ENCODE assay signal across 26 cellular contexts in genomic region chr19:16514383-16515019, GRCh38. TPM values are rescaled to one million over a fixed set of nuclear protein-coding genes. Genes with fewer than 3 reads are reported as not detected.
DNase-seq lines count a peak whose midpoint lies in the region; ATAC-seq, FAIRE-seq and TF ChIP-seq lines count a peak whose summit lies in the region.
"Had no signal": no experiment of that assay in that cellular context is flagged by ENCODE, and none has a peak within 500 bp of the region (broad histone marks: within the 10 kb centered on the region; RNA-seq: fewer than 3 reads in every experiment).

No MANE protein-coding gene starts in this region.

- H4K20me1 ChIP-seq in HepG2 (ENCODE audit: insufficient read depth, low read length): no peaks in the 10 kb centered on the region

- H2AFZ ChIP-seq in HepG2 (ENCODE audit: low read length): no peak overlapping the region

- H3K4me3 ChIP-seq in HepG2 (replicated peaks in 1 of 3; ENCODE audit: insufficient read depth in 1 of 3, low read depth in 2 of 3, low read length in 3 of 3) (no peak overlapping the region), right lobe of liver (no peak overlapping the region), endodermal cell (ENCODE audit: low read length) (no peak overlapping the region), right cardiac atrium (ENCODE audit: low read length) (no peak overlapping the region)
- H3K4me3 ChIP-seq: breast epithelium, heart right ventricle had no signal

- TF ChIP-seq RAD21 in HepG2 (CRISPR knock-in tag; IDR thresholded peaks at IDR 0.05): no peak

- FAIRE-seq in HepG2 (lab: Jason Lieb, UNC): no peak
- FAIRE-seq: A204.1, GM19239, RCC 7860, TTC549 had no signal

- H3K27me3 ChIP-seq in HepG2 (ENCODE audit: control insufficient read depth in 1 of 2, insufficient read depth in 2 of 2, low read length in 2 of 2) (no peaks in the 10 kb centered on the region; a peak in 1 of 5 replicates), right lobe of liver (no peaks in the 10 kb centered on the region), endodermal cell (ENCODE audit: control insufficient read depth, insufficient read depth, low read length, poor library complexity, severe bottlenecking) (no peaks in the 10 kb centered on the region), right cardiac atrium (ENCODE audit: control insufficient read depth, insufficient read depth) (no peaks in the 10 kb centered on the region)
- H3K27me3 ChIP-seq: breast epithelium, heart right ventricle had no signal

- H3K4me1 Mint-ChIP-seq in endodermal cell: no peaks in the 10 kb centered on the region
- H3K4me1 Mint-ChIP-seq: CD14-positive monocyte, IgD-negative memory B cell, mesothelial cell of epicardium had no signal

- H3K36me3 ChIP-seq in HepG2 (replicated peaks in 1 of 2; ENCODE audit: control insufficient read depth in 1 of 2, insufficient read depth in 2 of 2, low read length in 2 of 2) (peaks cover 18 to 64% of the 10 kb centered on the region in 2 experiments), right lobe of liver (peaks cover 0 to 26% (median 4%) of the 10 kb centered on the region in 4 donors), endodermal cell (ENCODE audit: control insufficient read depth, insufficient read depth, low read length) (peaks cover 32% of the 10 kb centered on the region)
- H3K36me3 ChIP-seq: breast epithelium had no signal

- peaks cover 56% of the 10 kb centered on the region for H3K36me3 Mint-ChIP-seq in endodermal cell (ENCODE audit: low read depth)

- no peaks in the 10 kb centered on the region for H3K9me3 Mint-ChIP-seq in endodermal cell
- H3K9me3 Mint-ChIP-seq: activated naive CD8-positive, alpha-beta T cell treated with anti-CD3 and anti-CD28 coated beads, Interleukin-2, amount 10 ng/mL, durations not matched to agents 7 days and 5 days; CD14-positive monocyte; dendritic cell treated with granulocyte-macrophage colony-stimulating factor and Interleukin-4, amounts not matched to agents 40 ng/mL and 50 ng/mL, for 4 days; IgD-negative memory B cell; mesothelial cell of epicardium; neural crest cell; stimulated activated naive CD8-positive, alpha-beta T cell treated with anti-CD3 and anti-CD28 coated beads, Interleukin-15, Interleukin-2, amounts not matched to agents 100 ng/mL and 50 ng/mL, for 24 hours had no signal

- TF ChIP-seq CTCF in HepG2 (CRISPR knock-in tag; IDR thresholded peaks at IDR 0.05) (peak; percentile 8; the same call in 1 of the 2 replicates), right lobe of liver (IDR thresholded peaks at IDR 0.05) (no peak), endodermal cell (conservative IDR thresholded peaks at IDR 0.05) (peak; percentile 57)

- H3K4me1 ChIP-seq in HepG2 (ENCODE audit: insufficient read depth, low read length) (no peaks in the 10 kb centered on the region), right lobe of liver (peaks cover 0 to 17% (median 4%) of the 10 kb centered on the region in 4 donors), endodermal cell (ENCODE audit: control insufficient read depth, insufficient read depth, low read length) (no peaks in the 10 kb centered on the region), right cardiac atrium (ENCODE audit: control insufficient read depth, insufficient read depth, low read length) (no peaks in the 10 kb centered on the region)
- H3K4me1 ChIP-seq: breast epithelium, heart right ventricle had no signal

- CTCF ChIA-PET in HepG2 (lab: Yijun Ruan, JAX; ENCODE audit: low intra/inter-chr PET ratio, low total read pairs): interaction anchor here (1.3 kb wide), 1 partner anchor 73 kb away, joined by 3 read pairs; no protein-coding TSS in a partner anchor

- in situ Hi-C loops in HepG2 (cut with HindIII; ENCODE audit: extremely low pct_ligation_motif_present, low pct_unique_long_range_greater_than_20kb): no loop called here

- H3K9ac ChIP-seq in HepG2 (ENCODE audit: insufficient read depth, low read depth, low read length) (no peak overlapping the region), endodermal cell (ENCODE audit: extremely low read depth, low read length, poor library complexity, severe bottlenecking) (no peak overlapping the region)

- BruUV-seq in HepG2 (replicated peaks; lab: Mats Ljungman, UMichigan): no TSS peak

- peak; percentile 58 for ATAC-seq in HepG2
- ATAC-seq in right lobe of liver: no peak
- ATAC-seq in right cardiac atrium: no peak

- H3K4me2 ChIP-seq in HepG2 (ENCODE audit: low read depth, low read length): no peak overlapping the region

- TF ChIP-seq EP300 in HepG2 (IDR thresholded peaks at IDR 0.05; ENCODE audit: low read depth in 2 of 2, low read length in 2 of 2): no peak
- TF ChIP-seq EP300 in HepG2 (CRISPR knock-in tag; IDR thresholded peaks at IDR 0.05; ENCODE audit: borderline replicate concordance): no peak

- H3K27ac Mint-ChIP-seq in endodermal cell: no peak overlapping the region
- H3K27ac Mint-ChIP-seq: activated naive CD8-positive, alpha-beta T cell treated with anti-CD3 and anti-CD28 coated beads, Interleukin-2, amount 10 ng/mL, durations not matched to agents 7 days and 5 days; dendritic cell treated with granulocyte-macrophage colony-stimulating factor and Interleukin-4, amounts not matched to agents 40 ng/mL and 50 ng/mL, for 4 days; IgD-negative memory B cell; mesothelial cell of epicardium; stimulated activated naive CD8-positive, alpha-beta T cell treated with anti-CD3 and anti-CD28 coated beads, Interleukin-15, Interleukin-2, amounts not matched to agents 100 ng/mL and 50 ng/mL, for 24 hours had no signal

- no peaks in the 10 kb centered on the region for H3K9me3 ChIP-seq in HepG2 (ENCODE audit: low read length)
- no peaks in the 10 kb centered on the region for H3K9me3 ChIP-seq in right lobe of liver
- no peaks in the 10 kb centered on the region for H3K9me3 ChIP-seq in endodermal cell (ENCODE audit: control insufficient read depth, low read length)
- H3K9me3 ChIP-seq in right cardiac atrium (ENCODE audit: control insufficient read depth, low read length): no peaks in the 10 kb centered on the region
- H3K9me3 ChIP-seq: breast epithelium, heart right ventricle had no signal

- H3K27ac ChIP-seq in HepG2 (ENCODE audit: extremely low read length, insufficient read depth, low read length) (no peak overlapping the region), right lobe of liver (no peak overlapping the region), endodermal cell (ENCODE audit: low read depth, low read length) (no peak overlapping the region), right cardiac atrium (ENCODE audit: low read length) (no peak overlapping the region)
- H3K27ac ChIP-seq: breast epithelium, heart right ventricle had no signal

- DNase-seq in HepG2 (ENCODE audit: low spot score): no peak
- DNase-seq in right lobe of liver: no peak
- peak; percentile 75 for DNase-seq in endodermal cell
- no peak for DNase-seq in right cardiac atrium
- DNase-seq in NCI-H2196 (lab: John Stamatoyannopoulos, UW; ENCODE audit: unreplicated experiment): no peak
- no peak for DNase-seq in stimulated activated naive CD4-positive, alpha-beta T cell treated with Interleukin-2 at 50 U/mL for 16 hours (lab: John Stamatoyannopoulos, UW)
- DNase-seq: activated CD4-positive, alpha-beta T cell treated with anti-CD3 and anti-CD28 coated beads, Interleukin-2, amount 50 U/mL, for 4 hours; activated naive CD8-positive, alpha-beta T cell treated with anti-CD3 and anti-CD28 coated beads, Interleukin-2, amount 10 ng/mL, durations not matched to agents 7 days and 5 days; activated T-cell treated with anti-CD3 and anti-CD28 coated beads, Interleukin-2, amount 50 U/mL, for 1 hour; heart right ventricle; NCI-H1092; NCI-H2107; NCI-H69 had no signal

- 95% methylated on average over 15 of the region's 24 CpGs for WGBS in HepG2 (ENCODE audit: low lambda C conversion rate)
- 100% methylated on average over 1 of the region's 24 CpGs for WGBS in right lobe of liver (ENCODE audit: insufficient coverage, low coverage, low lambda C conversion rate, missing lambda C conversion rate)
- 93 to 94% methylated on average over 5 to 24 of the region's 24 CpGs for WGBS in endodermal cell (ENCODE audit: insufficient coverage in 1 of 2, insufficient read length in 1 of 2), 2 experiments
- 93% methylated on average over 24 of the region's 24 CpGs for WGBS in right cardiac atrium

- no peaks in the 10 kb centered on the region for H3K27me3 Mint-ChIP-seq in endodermal cell (ENCODE audit: insufficient read depth)
- H3K27me3 Mint-ChIP-seq: activated naive CD8-positive, alpha-beta T cell treated with anti-CD3 and anti-CD28 coated beads, Interleukin-2, amount 10 ng/mL, durations not matched to agents 7 days and 5 days; dendritic cell treated with granulocyte-macrophage colony-stimulating factor and Interleukin-4, amounts not matched to agents 40 ng/mL and 50 ng/mL, for 4 days; IgD-negative memory B cell; stimulated activated naive CD8-positive, alpha-beta T cell treated with anti-CD3 and anti-CD28 coated beads, Interleukin-15, Interleukin-2, amounts not matched to agents 100 ng/mL and 50 ng/mL, for 24 hours had no signal

- intact Hi-C loops in HepG2 (cut with micrococcal nuclease; ENCODE audit: unreplicated experiment) (no loop called here), right lobe of liver (cut with DNase I) (no loop called here), right cardiac atrium (cut with DNase I) (no loop called here)

- no peak overlapping the region for H3K4me3 Mint-ChIP-seq in endodermal cell
- H3K4me3 Mint-ChIP-seq: activated naive CD8-positive, alpha-beta T cell treated with anti-CD3 and anti-CD28 coated beads, Interleukin-2, amount 10 ng/mL, durations not matched to agents 7 days and 5 days; CD14-positive monocyte; dendritic cell treated with granulocyte-macrophage colony-stimulating factor and Interleukin-4, amounts not matched to agents 40 ng/mL and 50 ng/mL, for 4 days; IgD-negative memory B cell; mesothelial cell of epicardium; neural crest cell; stimulated activated naive CD8-positive, alpha-beta T cell treated with anti-CD3 and anti-CD28 coated beads, Interleukin-15, Interleukin-2, amounts not matched to agents 100 ng/mL and 50 ng/mL, for 24 hours had no signal

- TF ChIP-seq POLR2A in HepG2 (IDR thresholded peaks at IDR 0.05; ENCODE audit: insufficient read depth in 1 of 2, low read depth in 2 of 2, low read length in 2 of 2): no peak
- TF ChIP-seq POLR2A in right lobe of liver (IDR thresholded peaks at IDR 0.05): no peak

- POLR2A ChIA-PET in HepG2 (lab: Yijun Ruan, JAX): no interaction called here

- no peaks in the 10 kb centered on the region for H3K79me2 ChIP-seq in HepG2 (ENCODE audit: insufficient read depth, low read length)

RNA-seq across cellular contexts. Expression of gene C19orf44, which starts 18.3 kb away (rescaled TPM):
- total RNA-seq in HepG2 (2016; rRNA removed; fragmentation: Illumina TruSeq; extraction: Trizol) (3.6 and 4.3 TPM in 2 replicates), right lobe of liver (1 to 10 TPM; 1.8 to 4.3 (median 2.5) TPM), endodermal cell (1 to 10 TPM; 7.9 TPM), right cardiac atrium (1 to 10 TPM; 3.4 to 4.2 (median 4.0) TPM)
- total RNA-seq in HepG2 (2016; cell fraction: cytosol; rRNA removed; fragmentation: Illumina TruSeq; extraction: Trizol; ENCODE audit: low read depth): 2.6 and 3.0 TPM in 2 replicates
- total RNA-seq in HepG2 (2016; cell fraction: insoluble cytoplasmic fraction; rRNA removed; fragmentation: Illumina TruSeq; extraction: Trizol): 2.7 and 3.1 TPM in 2 replicates
- total RNA-seq in HepG2 (2016; cell fraction: membrane; rRNA removed; fragmentation: Illumina TruSeq; extraction: Trizol): 1.9 and 2.2 TPM in 2 replicates
- total RNA-seq in HepG2 (2016; cell fraction: nucleus; rRNA removed; fragmentation: Illumina TruSeq; extraction: Trizol): 4.6 and 4.8 TPM in 2 replicates
- polyA plus RNA-seq in HepG2 (2011; rRNA removed) (3.2 and 4.1 TPM in 2 replicates), right cardiac atrium (3.3 TPM)
- polyA plus RNA-seq in HepG2 (2011; cell fraction: cytosol; rRNA removed): 3.3 and 3.5 TPM in 2 replicates
- polyA plus RNA-seq in HepG2 (2011; cell fraction: nucleus; rRNA removed): 10.6 and 11.2 TPM in 2 replicates
- 3.4 and 5.4 TPM in 2 replicates for polyA plus RNA-seq in HepG2 (2012)
- 0.60 and 0.90 TPM in 2 replicates for polyA plus RNA-seq in HepG2 (2016; cell fraction: cytosol; fragmentation: Illumina TruSeq; extraction: Trizol; ENCODE audit: low read depth)
- polyA plus RNA-seq in HepG2 (2016; cell fraction: insoluble cytoplasmic fraction; fragmentation: Illumina TruSeq; extraction: Trizol; ENCODE audit: low read depth): 3.6 and 4.3 TPM in 2 replicates
- 1.5 TPM in 2 replicates for polyA plus RNA-seq in HepG2 (2016; cell fraction: membrane; fragmentation: Illumina TruSeq; extraction: Trizol; ENCODE audit: low read depth)
- polyA plus RNA-seq in HepG2 (2016; cell fraction: nucleus; fragmentation: Illumina TruSeq; extraction: Trizol; ENCODE audit: insufficient read depth, low read depth): 10.2 and 12.1 TPM in 2 replicates
- 2.9 and 3.4 TPM in 2 replicates for polyA minus RNA-seq in HepG2 (2011; rRNA and poly(A)+ RNA removed; ENCODE audit: low replicate concordance)
- 2.4 and 4.4 TPM in 2 replicates for polyA minus RNA-seq in HepG2 (2011; cell fraction: cytosol; rRNA and poly(A)+ RNA removed)
- polyA minus RNA-seq in HepG2 (2011; cell fraction: nucleus; rRNA and poly(A)+ RNA removed): 6.7 and 8.1 TPM in 2 replicates
- 7.0 TPM for polyA plus RNA-seq in endodermal cell (2013, experiment 1 of 2)
- 7.9 TPM for polyA plus RNA-seq in endodermal cell (2013, experiment 2 of 2)

RNA-seq across cellular contexts. Expression of gene CALR3, which starts 18.5 kb away (rescaled TPM):
- total RNA-seq in HepG2 (2016; rRNA removed; fragmentation: Illumina TruSeq; extraction: Trizol) (not detected in 2 replicates), right lobe of liver (not detected), endodermal cell (under 1 TPM in 1 of 2 donors, not detected in 1; 0.27 TPM), right cardiac atrium (not detected)
- total RNA-seq in HepG2 (2016; cell fraction: cytosol; rRNA removed; fragmentation: Illumina TruSeq; extraction: Trizol; ENCODE audit: low read depth): not detected in 2 replicates
- not detected in 2 replicates for total RNA-seq in HepG2 (2016; cell fraction: insoluble cytoplasmic fraction; rRNA removed; fragmentation: Illumina TruSeq; extraction: Trizol)
- not detected in 2 replicates for total RNA-seq in HepG2 (2016; cell fraction: membrane; rRNA removed; fragmentation: Illumina TruSeq; extraction: Trizol)
- not detected in 2 replicates for total RNA-seq in HepG2 (2016; cell fraction: nucleus; rRNA removed; fragmentation: Illumina TruSeq; extraction: Trizol)
- polyA plus RNA-seq in HepG2 (2011; rRNA removed) (not detected in 2 replicates), right cardiac atrium (not detected)
- not detected in 2 replicates for polyA plus RNA-seq in HepG2 (2011; cell fraction: cytosol; rRNA removed)
- not detected in 2 replicates for polyA plus RNA-seq in HepG2 (2011; cell fraction: nucleus; rRNA removed)
- polyA plus RNA-seq in HepG2 (2012): 0.16 TPM in 1 of 2 replicates, not detected in the other
- polyA plus RNA-seq in HepG2 (2016; cell fraction: cytosol; fragmentation: Illumina TruSeq; extraction: Trizol; ENCODE audit: low read depth): not detected in 2 replicates
- not detected in 2 replicates for polyA plus RNA-seq in HepG2 (2016; cell fraction: insoluble cytoplasmic fraction; fragmentation: Illumina TruSeq; extraction: Trizol; ENCODE audit: low read depth)
- polyA plus RNA-seq in HepG2 (2016; cell fraction: membrane; fragmentation: Illumina TruSeq; extraction: Trizol; ENCODE audit: low read depth): not detected in 2 replicates
- not detected in 2 replicates for polyA plus RNA-seq in HepG2 (2016; cell fraction: nucleus; fragmentation: Illumina TruSeq; extraction: Trizol; ENCODE audit: insufficient read depth, low read depth)
- polyA minus RNA-seq in HepG2 (2011; rRNA and poly(A)+ RNA removed; ENCODE audit: low replicate concordance): not detected in 2 replicates
- not detected in 2 replicates for polyA minus RNA-seq in HepG2 (2011; cell fraction: cytosol; rRNA and poly(A)+ RNA removed)
- not detected in 2 replicates for polyA minus RNA-seq in HepG2 (2011; cell fraction: nucleus; rRNA and poly(A)+ RNA removed)
- polyA plus RNA-seq in endodermal cell (2013, experiment 1 of 2): not detected
- not detected for polyA plus RNA-seq in endodermal cell (2013, experiment 2 of 2)
- total RNA-seq: activated naive CD8-positive, alpha-beta T cell treated with anti-CD3 and anti-CD28 coated beads, Interleukin-2, amount 10 ng/mL, durations not matched to agents 7 days and 5 days; breast epithelium; kidney epithelial cell; mesothelial cell of epicardium; neural crest cell; ureter had no signal
- polyA plus RNA-seq: CD14-positive monocyte, heart right ventricle, IgD-negative memory B cell had no signal

RNA-seq across cellular contexts. Expression of gene CHERP, which starts 27.7 kb away (rescaled TPM):
- 4.3 and 9.1 TPM in 2 replicates for total RNA-seq in HepG2 (2016; rRNA removed; fragmentation: Illumina TruSeq; extraction: Trizol)
- 3.8 and 4.0 TPM in 2 replicates for total RNA-seq in HepG2 (2016; cell fraction: cytosol; rRNA removed; fragmentation: Illumina TruSeq; extraction: Trizol; ENCODE audit: low read depth)
- 6.0 and 7.4 TPM in 2 replicates for total RNA-seq in HepG2 (2016; cell fraction: insoluble cytoplasmic fraction; rRNA removed; fragmentation: Illumina TruSeq; extraction: Trizol)
- total RNA-seq in HepG2 (2016; cell fraction: membrane; rRNA removed; fragmentation: Illumina TruSeq; extraction: Trizol): 5.5 and 6.1 TPM in 2 replicates
- total RNA-seq in HepG2 (2016; cell fraction: nucleus; rRNA removed; fragmentation: Illumina TruSeq; extraction: Trizol): 8.1 and 13.9 TPM in 2 replicates
- polyA plus RNA-seq in HepG2 (2011; rRNA removed): 5.4 and 5.9 TPM in 2 replicates
- 2.9 and 3.2 TPM in 2 replicates for polyA plus RNA-seq in HepG2 (2011; cell fraction: cytosol; rRNA removed)
- polyA plus RNA-seq in HepG2 (2011; cell fraction: nucleus; rRNA removed): 34.4 and 39.5 TPM in 2 replicates
- 20.4 and 25.1 TPM in 2 replicates for polyA plus RNA-seq in HepG2 (2012)
- 2.1 and 2.2 TPM in 2 replicates for polyA plus RNA-seq in HepG2 (2016; cell fraction: cytosol; fragmentation: Illumina TruSeq; extraction: Trizol; ENCODE audit: low read depth)
- polyA plus RNA-seq in HepG2 (2016; cell fraction: insoluble cytoplasmic fraction; fragmentation: Illumina TruSeq; extraction: Trizol; ENCODE audit: low read depth): 19.7 and 26.9 TPM in 2 replicates
- 4.9 and 6.0 TPM in 2 replicates for polyA plus RNA-seq in HepG2 (2016; cell fraction: membrane; fragmentation: Illumina TruSeq; extraction: Trizol; ENCODE audit: low read depth)
- 54.8 and 59.8 TPM in 2 replicates for polyA plus RNA-seq in HepG2 (2016; cell fraction: nucleus; fragmentation: Illumina TruSeq; extraction: Trizol; ENCODE audit: insufficient read depth, low read depth)
- polyA minus RNA-seq in HepG2 (2011; rRNA and poly(A)+ RNA removed; ENCODE audit: low replicate concordance): 10.1 and 16.3 TPM in 2 replicates
- 7.1 and 9.3 TPM in 2 replicates for polyA minus RNA-seq in HepG2 (2011; cell fraction: cytosol; rRNA and poly(A)+ RNA removed)
- 18.4 and 19.8 TPM in 2 replicates for polyA minus RNA-seq in HepG2 (2011; cell fraction: nucleus; rRNA and poly(A)+ RNA removed)
- 10 to 100 TPM in 4 of 6 experiments, 1 to 10 TPM in 2; 6.8 to 26.2 (median 20.6) TPM for total RNA-seq in right lobe of liver
- 10 to 100 TPM; 69.5 to 71.5 TPM for total RNA-seq in endodermal cell
- 57.2 TPM for polyA plus RNA-seq in endodermal cell (2013, experiment 1 of 2)
- 47.1 TPM for polyA plus RNA-seq in endodermal cell (2013, experiment 2 of 2)
- total RNA-seq in right cardiac atrium: 10 to 100 TPM; 20.7 to 25.8 (median 20.9) TPM
- 15.6 TPM for polyA plus RNA-seq in right cardiac atrium

RNA-seq across cellular contexts. Expression of gene EPS15L1, which starts 42.7 kb away (rescaled TPM):
- total RNA-seq in HepG2 (2016; rRNA removed; fragmentation: Illumina TruSeq; extraction: Trizol) (7.0 and 8.6 TPM in 2 replicates), right lobe of liver (10 to 100 TPM in 4 of 6 experiments, 1 to 10 TPM in 2; 6.3 to 22.5 (median 13.8) TPM), endodermal cell (10 to 100 TPM; 35.1 to 43.8 TPM), right cardiac atrium (10 to 100 TPM; 64.6 to 88.9 (median 83.0) TPM)
- total RNA-seq in HepG2 (2016; cell fraction: cytosol; rRNA removed; fragmentation: Illumina TruSeq; extraction: Trizol; ENCODE audit: low read depth): 3.7 and 4.1 TPM in 2 replicates
- total RNA-seq in HepG2 (2016; cell fraction: insoluble cytoplasmic fraction; rRNA removed; fragmentation: Illumina TruSeq; extraction: Trizol): 8.4 and 8.7 TPM in 2 replicates
- 5.5 and 7.2 TPM in 2 replicates for total RNA-seq in HepG2 (2016; cell fraction: membrane; rRNA removed; fragmentation: Illumina TruSeq; extraction: Trizol)
- total RNA-seq in HepG2 (2016; cell fraction: nucleus; rRNA removed; fragmentation: Illumina TruSeq; extraction: Trizol): 16.1 and 18.4 TPM in 2 replicates
- polyA plus RNA-seq in HepG2 (2011; rRNA removed) (14.0 and 16.5 TPM in 2 replicates), right cardiac atrium (52.9 TPM)
- polyA plus RNA-seq in HepG2 (2011; cell fraction: cytosol; rRNA removed): 8.2 and 8.5 TPM in 2 replicates
- polyA plus RNA-seq in HepG2 (2011; cell fraction: nucleus; rRNA removed): 28.2 and 31.7 TPM in 2 replicates
- polyA plus RNA-seq in HepG2 (2012): 23.7 and 24.6 TPM in 2 replicates
- polyA plus RNA-seq in HepG2 (2016; cell fraction: cytosol; fragmentation: Illumina TruSeq; extraction: Trizol; ENCODE audit: low read depth): 2.8 TPM in 2 replicates
- polyA plus RNA-seq in HepG2 (2016; cell fraction: insoluble cytoplasmic fraction; fragmentation: Illumina TruSeq; extraction: Trizol; ENCODE audit: low read depth): 18.3 and 21.1 TPM in 2 replicates
- polyA plus RNA-seq in HepG2 (2016; cell fraction: membrane; fragmentation: Illumina TruSeq; extraction: Trizol; ENCODE audit: low read depth): 3.9 and 5.1 TPM in 2 replicates
- polyA plus RNA-seq in HepG2 (2016; cell fraction: nucleus; fragmentation: Illumina TruSeq; extraction: Trizol; ENCODE audit: insufficient read depth, low read depth): 25.3 and 31.3 TPM in 2 replicates
- polyA minus RNA-seq in HepG2 (2011; rRNA and poly(A)+ RNA removed; ENCODE audit: low replicate concordance): 22.5 and 23.7 TPM in 2 replicates
- polyA minus RNA-seq in HepG2 (2011; cell fraction: cytosol; rRNA and poly(A)+ RNA removed): 13.0 and 19.8 TPM in 2 replicates
- polyA minus RNA-seq in HepG2 (2011; cell fraction: nucleus; rRNA and poly(A)+ RNA removed): 31.8 and 42.8 TPM in 2 replicates
- 42.0 TPM for polyA plus RNA-seq in endodermal cell (2013, experiment 1 of 2)
- 38.7 TPM for polyA plus RNA-seq in endodermal cell (2013, experiment 2 of 2)

RNA-seq across cellular contexts. Expression of gene SLC35E1, which starts 57.7 kb away (rescaled TPM):
- 17.2 and 21.2 TPM in 2 replicates for total RNA-seq in HepG2 (2016; rRNA removed; fragmentation: Illumina TruSeq; extraction: Trizol)
- 6.0 and 7.6 TPM in 2 replicates for total RNA-seq in HepG2 (2016; cell fraction: cytosol; rRNA removed; fragmentation: Illumina TruSeq; extraction: Trizol; ENCODE audit: low read depth)
- total RNA-seq in HepG2 (2016; cell fraction: insoluble cytoplasmic fraction; rRNA removed; fragmentation: Illumina TruSeq; extraction: Trizol): 15.6 and 20.2 TPM in 2 replicates
- 18.9 and 19.7 TPM in 2 replicates for total RNA-seq in HepG2 (2016; cell fraction: membrane; rRNA removed; fragmentation: Illumina TruSeq; extraction: Trizol)
- total RNA-seq in HepG2 (2016; cell fraction: nucleus; rRNA removed; fragmentation: Illumina TruSeq; extraction: Trizol): 18.5 and 21.4 TPM in 2 replicates
- 46.5 and 48.0 TPM in 2 replicates for polyA plus RNA-seq in HepG2 (2011; rRNA removed)
- 31.6 and 37.8 TPM in 2 replicates for polyA plus RNA-seq in HepG2 (2011; cell fraction: cytosol; rRNA removed)
- 26.3 and 38.8 TPM in 2 replicates for polyA plus RNA-seq in HepG2 (2011; cell fraction: nucleus; rRNA removed)
- 25.6 and 26.5 TPM in 2 replicates for polyA plus RNA-seq in HepG2 (2012)
- polyA plus RNA-seq in HepG2 (2016; cell fraction: cytosol; fragmentation: Illumina TruSeq; extraction: Trizol; ENCODE audit: low read depth): 5.7 and 6.3 TPM in 2 replicates
- 16.1 and 22.5 TPM in 2 replicates for polyA plus RNA-seq in HepG2 (2016; cell fraction: insoluble cytoplasmic fraction; fragmentation: Illumina TruSeq; extraction: Trizol; ENCODE audit: low read depth)
- polyA plus RNA-seq in HepG2 (2016; cell fraction: membrane; fragmentation: Illumina TruSeq; extraction: Trizol; ENCODE audit: low read depth): 20.6 and 22.2 TPM in 2 replicates
- polyA plus RNA-seq in HepG2 (2016; cell fraction: nucleus; fragmentation: Illumina TruSeq; extraction: Trizol; ENCODE audit: insufficient read depth, low read depth): 45.9 and 46.6 TPM in 2 replicates
- polyA minus RNA-seq in HepG2 (2011; rRNA and poly(A)+ RNA removed; ENCODE audit: low replicate concordance): 181 and 185 TPM in 2 replicates
- 33.0 and 39.5 TPM in 2 replicates for polyA minus RNA-seq in HepG2 (2011; cell fraction: cytosol; rRNA and poly(A)+ RNA removed)
- 24.8 and 31.7 TPM in 2 replicates for polyA minus RNA-seq in HepG2 (2011; cell fraction: nucleus; rRNA and poly(A)+ RNA removed)
- total RNA-seq in right lobe of liver: 10 to 100 TPM; 17.2 to 27.4 (median 20.1) TPM
- 10 to 100 TPM; 26.6 to 30.6 TPM for total RNA-seq in endodermal cell
- polyA plus RNA-seq in endodermal cell (2013, experiment 1 of 2): 24.8 TPM
- 25.5 TPM for polyA plus RNA-seq in endodermal cell (2013, experiment 2 of 2)
- total RNA-seq in right cardiac atrium: 10 to 100 TPM; 21.0 to 26.6 (median 25.8) TPM
- polyA plus RNA-seq in right cardiac atrium: 21.3 TPM

Comparison
In these comparisons a context has a peak if more than half of its experiments do, and no peak if none do; other contexts are left out.
1. CTCF ChIP-seq: peak in HepG2 (single experiment) and endodermal cell (single experiment); none in right lobe of liver (0 of 4).